27 cellular contexts compared by ENCODE assay signal in genomic region chr3:42692667-42693529, GRCh38. TPM values are rescaled to one million over a fixed set of nuclear protein-coding genes. Genes with fewer than 3 reads are reported as not detected.
DNase-seq lines count a peak whose midpoint lies in the region; ATAC-seq and TF ChIP-seq lines count a peak whose summit lies in the region.
"Had no signal": no experiment of that assay in that cellular context is flagged by ENCODE, and none has a peak within 500 bp of the region (broad histone marks: within the 10 kb centered on the region; RNA-seq: fewer than 3 reads in every experiment).

No MANE protein-coding gene starts in this region.

- CTCF ChIA-PET in activated B cell treated with CpG ODN at 0.5 μM for 24 hours (lab: Charles Lee), result no interaction called here

- POLR2A ChIA-PET in activated B cell treated with CpG ODN at 0.5 μM for 24 hours (lab: Charles Lee), result no interaction called here

- H3K36me3 Mint-ChIP-seq in activated B cell treated with CpG ODN at 0.5 μM for 24 hours (ENCODE audit: low read depth), result no peaks in the 10 kb centered on the region

- no peak overlapping the region for H2AFZ ChIP-seq in GM23248

- H3K9me3 Mint-ChIP-seq in activated B cell treated with CpG ODN at 0.5 μM for 24 hours, result no peaks in the 10 kb centered on the region
- H3K9me3 Mint-ChIP-seq: dendritic cell treated with granulocyte-macrophage colony-stimulating factor and Interleukin-4, amounts not matched to agents 40 ng/mL and 50 ng/mL, for 4 days; nephron; stimulated activated naive CD8-positive, alpha-beta T cell treated with anti-CD3 and anti-CD28 coated beads, Interleukin-15, Interleukin-2, amounts not matched to agents 100 ng/mL and 50 ng/mL, for 24 hours had no signal

- in situ Hi-C loops in GM23248 (cut with MboI), result no loop called here

- no peaks in the 10 kb centered on the region for H3K4me1 ChIP-seq in GM23248 (ENCODE audit: insufficient read depth)
- H3K4me1 ChIP-seq: esophagus squamous epithelium, Peyer's patch, thyroid gland had no signal

- peak overlapping the region; percentile 81 for H3K27ac ChIP-seq in substantia nigra (ENCODE audit: low read depth, low read length, poor library complexity, severe bottlenecking)
- no peak overlapping the region for H3K27ac ChIP-seq in GM23248
- H3K27ac ChIP-seq: BLaER1, esophagus squamous epithelium, Peyer's patch, thyroid gland had no signal

- no peaks in the 10 kb centered on the region for H3K9me3 ChIP-seq in GM23248 (ENCODE audit: low read depth)
- H3K9me3 ChIP-seq: BLaER1, esophagus squamous epithelium, Peyer's patch, thyroid gland had no signal

- ATAC-seq in activated B cell treated with CpG ODN at 0.5 μM for 24 hours (ENCODE audit: low read depth) (no peak), GM21390 (IDR thresholded peaks at IDR 0.05; ENCODE audit: unreplicated experiment) (no peak)
- ATAC-seq: activated CD4-positive, alpha-beta T cell treated with anti-CD3 and anti-CD28 coated beads for 36 hours; activated CD8-positive, alpha-beta T cell treated with anti-CD3 and anti-CD28 coated beads, Interleukin-2, amount 10 ng/mL, durations not matched to agents 7 days and 5 days had no signal

- H3F3A ChIP-seq in GM23248 (ENCODE audit: insufficient read depth), result no peaks in the 10 kb centered on the region

- H3K4me1 Mint-ChIP-seq in activated B cell treated with CpG ODN at 0.5 μM for 24 hours, result no peaks in the 10 kb centered on the region
- H3K4me1 Mint-ChIP-seq: activated CD4-positive, alpha-beta T cell treated with anti-CD3 and anti-CD28 coated beads for 36 hours had no signal

- H3K27me3 ChIP-seq in H7 (ENCODE audit: control insufficient read depth, insufficient read depth, low read length) (no peaks in the 10 kb centered on the region), GM23248 (replicated peaks; ENCODE audit: insufficient read depth) (0 out of 2 replicates have a peak, but pooled peaks cover 3% of the 10 kb centered on the region)
- H3K27me3 ChIP-seq: BLaER1, Peyer's patch, thyroid gland had no signal

- 73 to 78% methylated on average over 17 of the region's 17 CpGs for WGBS in GM23248 (ENCODE audit: low coverage in 1 of 2, low lambda C conversion rate in 2 of 2, missing lambda C conversion rate in 2 of 2), 2 experiments

- H3K4me3 Mint-ChIP-seq in activated B cell treated with CpG ODN at 0.5 μM for 24 hours, result no peak overlapping the region
- H3K4me3 Mint-ChIP-seq: activated CD4-positive, alpha-beta T cell treated with anti-CD3 and anti-CD28 coated beads for 36 hours; activated CD8-positive, alpha-beta T cell treated with anti-CD3 and anti-CD28 coated beads, Interleukin-2, amount 10 ng/mL, durations not matched to agents 7 days and 5 days; dendritic cell treated with granulocyte-macrophage colony-stimulating factor and Interleukin-4, amounts not matched to agents 40 ng/mL and 50 ng/mL, for 4 days; nephron; stimulated activated naive CD8-positive, alpha-beta T cell treated with anti-CD3 and anti-CD28 coated beads, Interleukin-15, Interleukin-2, amounts not matched to agents 100 ng/mL and 50 ng/mL, for 24 hours had no signal

- H3K27ac Mint-ChIP-seq in activated B cell treated with CpG ODN at 0.5 μM for 24 hours, result no peak overlapping the region
- H3K27ac Mint-ChIP-seq: activated CD4-positive, alpha-beta T cell treated with anti-CD3 and anti-CD28 coated beads for 36 hours; activated CD8-positive, alpha-beta T cell treated with anti-CD3 and anti-CD28 coated beads, Interleukin-2, amount 10 ng/mL, durations not matched to agents 7 days and 5 days; dendritic cell treated with granulocyte-macrophage colony-stimulating factor and Interleukin-4, amounts not matched to agents 40 ng/mL and 50 ng/mL, for 4 days; nephron; stimulated activated naive CD8-positive, alpha-beta T cell treated with anti-CD3 and anti-CD28 coated beads, Interleukin-15, Interleukin-2, amounts not matched to agents 100 ng/mL and 50 ng/mL, for 24 hours had no signal

- no peaks in the 10 kb centered on the region for H3K79me2 ChIP-seq in GM23248 (ENCODE audit: insufficient read depth)

- DNase-seq in H7 (peak; percentile 13), activated B cell treated with CpG ODN at 0.5 μM for 24 hours (peak; percentile 4), mesenteric fat pad (ENCODE audit: low spot score) (peak; percentile 88), substantia nigra (lab: John Stamatoyannopoulos, UW) (no peak), T-helper 1 cell (no peak), GM23248 (no peak)
- DNase-seq: activated CD4-positive, alpha-beta T cell treated with anti-CD3 and anti-CD28 coated beads for 36 hours; activated CD8-positive, alpha-beta T cell treated with anti-CD3 and anti-CD28 coated beads, Interleukin-2, amount 10 ng/mL, durations not matched to agents 7 days and 5 days; activated gamma-delta T cell; esophagus squamous epithelium; foreskin melanocyte; Karpas-422; NCI-H1417; NCI-H2081; NCI-H226; NCI-H69; Peyer's patch; stimulated activated CD4-positive, alpha-beta T cell treated with anti-CD3 and anti-CD28 coated beads, Interleukin-1b, Interleukin-23, amount 100 ng/mL, for 48 hours; thyroid gland had no signal

- no peak overlapping the region for H3K9ac ChIP-seq in GM23248
- H3K9ac ChIP-seq: BLaER1 had no signal

- no peak overlapping the region for H3K4me2 ChIP-seq in GM23248 (ENCODE audit: unreplicated experiment)
- H3K4me2 ChIP-seq: smooth muscle cell had no signal

- no peaks in the 10 kb centered on the region for H3K9me2 ChIP-seq in GM23248 (ENCODE audit: insufficient read depth)

- no peaks in the 10 kb centered on the region for H4K20me1 ChIP-seq in GM23248 (ENCODE audit: insufficient read depth)
- H4K20me1 ChIP-seq: BLaER1 had no signal

- no peaks in the 10 kb centered on the region for H3K27me3 Mint-ChIP-seq in activated B cell treated with CpG ODN at 0.5 μM for 24 hours
- H3K27me3 Mint-ChIP-seq: activated CD4-positive, alpha-beta T cell treated with anti-CD3 and anti-CD28 coated beads for 36 hours; stimulated activated naive CD8-positive, alpha-beta T cell treated with anti-CD3 and anti-CD28 coated beads, Interleukin-15, Interleukin-2, amounts not matched to agents 100 ng/mL and 50 ng/mL, for 24 hours had no signal

- no peak for TF ChIP-seq CTCF in activated B cell treated with CpG ODN at 0.5 μM for 24 hours (IDR thresholded peaks at IDR 0.05)

- no peak overlapping the region for H3K4me3 ChIP-seq in H7 (ENCODE audit: insufficient read depth, low read depth, low read length)
- H3K4me3 ChIP-seq in GM23248, result no peak overlapping the region
- H3K4me3 ChIP-seq: BLaER1, esophagus squamous epithelium, Peyer's patch, smooth muscle cell, thyroid gland had no signal

- H3K36me3 ChIP-seq in H7 (replicated peaks; ENCODE audit: control insufficient read depth, insufficient read depth, low read length) (no peaks in the 10 kb centered on the region), GM23248 (ENCODE audit: low read depth) (no peaks in the 10 kb centered on the region)
- H3K36me3 ChIP-seq: BLaER1, esophagus squamous epithelium, Peyer's patch, thyroid gland had no signal

- intact Hi-C loops in activated B cell treated with CpG ODN at 0.5 μM for 24 hours (cut with micrococcal nuclease), result no loop called here

RNA-seq across cellular contexts. Expression of gene KLHL40, which starts 7.6 kb away (rescaled TPM):
- not detected in 2 replicates for total RNA-seq in H7 (2014; rRNA removed; shearing (Covaris generic))
- total RNA-seq in activated B cell treated with CpG ODN at 0.5 μM for 24 hours (not detected in 2 replicates), mesenteric fat pad (not detected)
- not detected in 2 replicates for total RNA-seq in GM23248 (2014; rRNA removed; shearing (Covaris generic))
- not detected in 2 replicates for polyA plus RNA-seq in GM23248 (2016; fragmentation: Nextera tagmentation; extraction: Ambion mirVana)
- total RNA-seq: activated CD4-positive, alpha-beta T cell treated with anti-CD3 and anti-CD28 coated beads for 36 hours; activated CD8-positive, alpha-beta T cell treated with anti-CD3 and anti-CD28 coated beads, Interleukin-2, amount 10 ng/mL, durations not matched to agents 7 days and 5 days; esophagus squamous epithelium; osteocyte; Peyer's patch; renal cortical epithelial cell; smooth muscle cell; thyroid gland had no signal
- polyA plus RNA-seq: smooth muscle cell had no signal

RNA-seq across cellular contexts. Expression of gene HHATL, which starts 9.7 kb away (rescaled TPM):
- not detected in 2 replicates for total RNA-seq in H7 (2014; rRNA removed; shearing (Covaris generic))
- total RNA-seq in activated B cell treated with CpG ODN at 0.5 μM for 24 hours, result not detected in 2 replicates
- 0.48 TPM for total RNA-seq in mesenteric fat pad
- not detected in 2 replicates for total RNA-seq in GM23248 (2014; rRNA removed; shearing (Covaris generic))
- polyA plus RNA-seq in GM23248 (2016; fragmentation: Nextera tagmentation; extraction: Ambion mirVana), result not detected in 2 replicates
- total RNA-seq: activated CD4-positive, alpha-beta T cell treated with anti-CD3 and anti-CD28 coated beads for 36 hours; activated CD8-positive, alpha-beta T cell treated with anti-CD3 and anti-CD28 coated beads, Interleukin-2, amount 10 ng/mL, durations not matched to agents 7 days and 5 days; esophagus squamous epithelium; osteocyte; renal cortical epithelial cell; smooth muscle cell had no signal
- polyA plus RNA-seq: smooth muscle cell had no signal

RNA-seq across cellular contexts. Expression of gene ZBTB47, which starts 39.4 kb away (rescaled TPM):
- total RNA-seq in H7 (2014; rRNA removed; shearing (Covaris generic)), result 5.1 and 8.0 TPM in 2 replicates
- total RNA-seq in activated B cell treated with CpG ODN at 0.5 μM for 24 hours (0.88 and 1.1 TPM in 2 replicates), mesenteric fat pad (58.2 TPM)
- 65.4 and 72.8 TPM in 2 replicates for total RNA-seq in GM23248 (2014; rRNA removed; shearing (Covaris generic))
- 5.2 TPM in 2 replicates for polyA plus RNA-seq in GM23248 (2016; fragmentation: Nextera tagmentation; extraction: Ambion mirVana)

Comparison
In these comparisons a context has a peak if more than half of its experiments do, and no peak if none do; other contexts are left out.
1. DNase-seq: peak in H7 (single experiment), activated B cell treated with CpG ODN at 0.5 μM for 24 hours (single experiment) and mesenteric fat pad (single experiment); none in substantia nigra (0 of 49), T-helper 1 cell (0 of 5) and GM23248 (single experiment).